ENCODE assay signal across 36 cellular contexts in genomic region chr7:144568234-144568633, GRCh38.
"Had no signal": no experiment of that assay in that cellular context is flagged by ENCODE, and none has a peak within 500 bp of the region (broad histone marks: within the 10 kb centered on the region; RNA-seq: fewer than 3 reads in every experiment).

No MANE protein-coding gene starts in this region.

- H3K27me3 ChIP-seq: adrenal gland, body of pancreas, brain microvascular endothelial cell, breast epithelium had no signal

- H3K27me3 Mint-ChIP-seq: activated B cell treated with CpG ODN at 0.5 μM for 24 hours; activated CD4-positive, alpha-beta memory T cell treated with anti-CD3 and anti-CD28 coated beads for 36 hours; activated CD4-positive, alpha-beta T cell treated with anti-CD3 and anti-CD28 coated beads, Interleukin-2, amount 10 ng/mL, durations not matched to agents 24 days and 14 days; activated CD8-positive, alpha-beta T cell treated with anti-CD3 and anti-CD28 coated beads for 36 hours; activated naive CD8-positive, alpha-beta T cell treated with anti-CD3 and anti-CD28 coated beads for 36 hours; activated T-helper 17 cell treated with anti-CD3 and anti-CD28 coated beads, Interleukin-2, amount 50 U/mL, for 72 hours had no signal

- H3K36me3 ChIP-seq: adrenal gland, brain microvascular endothelial cell, breast epithelium had no signal

- H3K27ac ChIP-seq: adrenal gland, body of pancreas, brain microvascular endothelial cell, breast epithelium, VCaP had no signal

- DNase-seq: activated B cell treated with CpG ODN at 0.5 μM for 24 hours; activated CD4-positive, alpha-beta memory T cell treated with anti-CD3 and anti-CD28 coated beads for 36 hours; activated CD4-positive, alpha-beta T cell treated with anti-CD3 and anti-CD28 coated beads for 4 hours; activated CD4-positive, alpha-beta T cell treated with anti-CD3 and anti-CD28 coated beads, Interleukin-2, amount 10 ng/mL, durations not matched to agents 24 days and 14 days; activated CD4-positive, alpha-beta T cell treated with anti-CD3 and anti-CD28 coated beads, Interleukin-2, amount 50 U/mL, for 1 hour; activated CD4-positive, alpha-beta T cell treated with anti-CD3 and anti-CD28 coated beads, Interleukin-2, amount 50 U/mL, for 4 hours; activated CD4-positive, CD25-positive, alpha-beta regulatory T cell treated with anti-CD3 and anti-CD28 coated beads, Interleukin-2, amount 50 U/mL, for 72 hours; activated CD8-positive, alpha-beta memory T cell treated with anti-CD3 and anti-CD28 coated beads, Interleukin-2, amount 50 U/mL, for 4 hours; activated CD8-positive, alpha-beta T cell treated with anti-CD3 and anti-CD28 coated beads for 36 hours; activated effector memory CD4-positive, alpha-beta T cell treated with anti-CD3 and anti-CD28 coated beads, Interleukin-2, amount 50 U/mL, for 16 hours; activated gamma-delta T cell treated with Interleukin-2 at 50 U/mL for 16 hours; activated naive CD4-positive, alpha-beta T cell; activated naive CD4-positive, alpha-beta T cell treated with anti-CD3 and anti-CD28 coated beads for 36 hours; activated naive CD4-positive, alpha-beta T cell treated with anti-CD3 and anti-CD28 coated beads, Interleukin-2, amount 50 U/mL, for 16 hours; activated naive CD8-positive, alpha-beta T cell treated with anti-CD3 and anti-CD28 coated beads for 36 hours; activated T-cell treated with anti-CD3 and anti-CD28 coated beads for 4 hours; activated T-cell treated with anti-CD3 and anti-CD28 coated beads, Interleukin-2, amount 50 U/mL, for 1 hour; activated T-cell treated with anti-CD3 and anti-CD28 coated beads, Interleukin-2, amount 50 U/mL, for 4 hours; activated T-cell treated with anti-CD3 and anti-CD28 coated beads, Interleukin-2, amount 50 U/mL, for 72 hours; adrenal gland; amniotic stem cell; aorta; body of pancreas; brain microvascular endothelial cell; central memory CD4-positive, alpha-beta T cell; T-helper 2 cell; T-helper 9 cell had no signal

- H3K9me3 Mint-ChIP-seq: activated CD4-positive, alpha-beta T cell treated with anti-CD3 and anti-CD28 coated beads, Interleukin-2, amount 10 ng/mL, durations not matched to agents 24 days and 14 days; activated T-helper 1 cell treated with anti-CD3 and anti-CD28 coated beads, Interleukin-12 subunit alpha, Interleukin-12 subunit beta, Interleukin-2, Interleukin-4 antibody, amounts not matched to agents 30 ng/mL and 10 ng/mL and 1 ng/mL, durations not matched to agents 14 hours and 24 hours and 36 hours; activated T-helper 17 cell treated with anti-CD3 and anti-CD28 coated beads, Interleukin-2, amount 50 U/mL, for 72 hours; T-helper 1 cell treated with Interleukin-12 subunit alpha and Interleukin-12 subunit beta and Interleukin-4 antibody, amounts not matched to agents 30 μg/mL and 1 μg/mL, for 36 hours had no signal

- H3K4me3 Mint-ChIP-seq: activated B cell treated with CpG ODN at 0.5 μM for 24 hours; activated CD4-positive, alpha-beta memory T cell treated with anti-CD3 and anti-CD28 coated beads for 36 hours; activated CD4-positive, alpha-beta T cell treated with anti-CD3 and anti-CD28 coated beads, Interleukin-2, amount 10 ng/mL, durations not matched to agents 24 days and 14 days; activated CD8-positive, alpha-beta T cell treated with anti-CD3 and anti-CD28 coated beads for 36 hours; activated naive CD4-positive, alpha-beta T cell treated with anti-CD3 and anti-CD28 coated beads for 36 hours; activated naive CD8-positive, alpha-beta T cell treated with anti-CD3 and anti-CD28 coated beads for 36 hours; activated T-cell treated with anti-CD3 and anti-CD28 coated beads, Interleukin-2, amount 50 U/mL, for 4 hours; activated T-cell treated with anti-CD3 and anti-CD28 coated beads, Interleukin-2, amount 50 U/mL, for 72 hours; activated T-helper 1 cell treated with anti-CD3 and anti-CD28 coated beads, Interleukin-12 subunit alpha, Interleukin-12 subunit beta, Interleukin-2, Interleukin-4 antibody, amounts not matched to agents 30 ng/mL and 10 ng/mL and 1 ng/mL, durations not matched to agents 14 hours and 24 hours and 36 hours; activated T-helper 17 cell treated with anti-CD3 and anti-CD28 coated beads, Interleukin-2, amount 50 U/mL, for 72 hours; T-helper 1 cell treated with Interleukin-12 subunit alpha and Interleukin-12 subunit beta and Interleukin-4 antibody, amounts not matched to agents 30 μg/mL and 1 μg/mL, for 36 hours; T-helper 2 cell treated with Interferon-gamma antibody and Interleukin-4, amounts not matched to agents 5 μg/mL and 100 μg/mL, for 36 hours had no signal

- ATAC-seq: activated CD8-positive, alpha-beta T cell treated with anti-CD3 and anti-CD28 coated beads for 36 hours; activated naive CD4-positive, alpha-beta T cell treated with anti-CD3 and anti-CD28 coated beads, Interleukin-2, amount 50 U/mL, for 72 hours; activated T-cell treated with anti-CD3 and anti-CD28 coated beads, Interleukin-2, amount 50 U/mL, for 4 hours; activated T-cell treated with anti-CD3 and anti-CD28 coated beads, Interleukin-2, amount 50 U/mL, for 72 hours; activated T-helper 17 cell treated with anti-CD3 and anti-CD28 coated beads, Interleukin-2, amount 50 U/mL, for 72 hours; body of pancreas had no signal

- H3K4me1 ChIP-seq: adrenal gland, body of pancreas, breast epithelium had no signal

- H3K4me1 Mint-ChIP-seq: activated B cell treated with CpG ODN at 0.5 μM for 24 hours; activated CD4-positive, alpha-beta T cell treated with anti-CD3 and anti-CD28 coated beads, Interleukin-2, amount 10 ng/mL, durations not matched to agents 24 days and 14 days; activated naive CD8-positive, alpha-beta T cell treated with anti-CD3 and anti-CD28 coated beads for 36 hours; activated T-helper 17 cell treated with anti-CD3 and anti-CD28 coated beads, Interleukin-2, amount 50 U/mL, for 72 hours had no signal

- H3K9me3 ChIP-seq: adrenal gland, body of pancreas, breast epithelium had no signal

- FAIRE-seq: astrocyte, TTC549 had no signal

- H3K27ac Mint-ChIP-seq: activated B cell treated with CpG ODN at 0.5 μM for 24 hours; activated CD4-positive, alpha-beta memory T cell treated with anti-CD3 and anti-CD28 coated beads for 36 hours; activated CD4-positive, alpha-beta T cell treated with anti-CD3 and anti-CD28 coated beads, Interleukin-2, amount 10 ng/mL, durations not matched to agents 24 days and 14 days; activated CD8-positive, alpha-beta T cell treated with anti-CD3 and anti-CD28 coated beads for 36 hours; activated naive CD4-positive, alpha-beta T cell treated with anti-CD3 and anti-CD28 coated beads for 36 hours; activated naive CD4-positive, alpha-beta T cell treated with anti-CD3 and anti-CD28 coated beads, Interleukin-2, amount 50 U/mL, for 72 hours; activated naive CD8-positive, alpha-beta T cell treated with anti-CD3 and anti-CD28 coated beads for 36 hours; activated T-cell treated with anti-CD3 and anti-CD28 coated beads, Interleukin-2, amount 50 U/mL, for 72 hours; activated T-helper 1 cell treated with anti-CD3 and anti-CD28 coated beads, Interleukin-12 subunit alpha, Interleukin-12 subunit beta, Interleukin-2, Interleukin-4 antibody, amounts not matched to agents 30 ng/mL and 10 ng/mL and 1 ng/mL, durations not matched to agents 14 hours and 24 hours and 36 hours; activated T-helper 17 cell treated with anti-CD3 and anti-CD28 coated beads, Interleukin-2, amount 50 U/mL, for 72 hours; T-helper 1 cell treated with Interleukin-12 subunit alpha and Interleukin-12 subunit beta and Interleukin-4 antibody, amounts not matched to agents 30 μg/mL and 1 μg/mL, for 36 hours; T-helper 2 cell treated with Interferon-gamma antibody and Interleukin-4, amounts not matched to agents 5 μg/mL and 100 μg/mL, for 36 hours had no signal

- H3K4me3 ChIP-seq: adrenal gland, body of pancreas, breast epithelium had no signal
